Comparison of ENCODE assay signal across 10 cellular contexts in genomic region chr14:37196604-37197420, GRCh38. TPM values are rescaled to one million over a fixed set of nuclear protein-coding genes. Genes with fewer than 3 reads are reported as not detected.
DNase-seq lines count a peak whose midpoint lies in the region; ATAC-seq and TF ChIP-seq lines count a peak whose summit lies in the region.
"Had no signal": no experiment of that assay in that cellular context is flagged by ENCODE, and none has a peak within 500 bp of the region (broad histone marks: within the 10 kb centered on the region; RNA-seq: fewer than 3 reads in every experiment).

No MANE protein-coding gene starts in this region.

- H3K9me2 ChIP-seq in SK-N-SH, result no peaks in the 10 kb centered on the region

- no peak overlapping the region; a peak in 2 of 4 replicates for H3K4me3 ChIP-seq in SK-N-SH (ENCODE audit: low read depth in 2 of 2, low read length in 1 of 2)
- H3K4me3 ChIP-seq in astrocyte of the cerebellum (ENCODE audit: low read depth, low read length), result peak overlapping the region; percentile 73
- H3K4me3 ChIP-seq in left lung, result peak overlapping the region; percentile 50 to 53
- peak overlapping the region; percentile 62 to 98 (median 82) for H3K4me3 ChIP-seq in subcutaneous abdominal adipose tissue (ENCODE audit: low read depth in 1 of 5, low read length in 5 of 5)
- H3K4me3 ChIP-seq: BLaER1 had no signal

- H3K36me3 ChIP-seq in SK-N-SH (replicated peaks in 1 of 2; ENCODE audit: control insufficient read depth in 1 of 2, insufficient read depth in 2 of 2, low read length in 1 of 2), result no peaks in the 10 kb centered on the region
- H3K36me3 ChIP-seq in left lung, result no peaks in the 10 kb centered on the region
- no peaks in the 10 kb centered on the region for H3K36me3 ChIP-seq in subcutaneous abdominal adipose tissue (ENCODE audit: control insufficient read depth in 5 of 5, insufficient read depth in 5 of 5, low read length in 5 of 5)
- H3K36me3 ChIP-seq: BLaER1, neutrophil had no signal

- no peak for TF ChIP-seq RAD21 in SK-N-SH (IDR thresholded peaks at IDR 0.05; ENCODE audit: low read length)

- H3K4me1 ChIP-seq in SK-N-SH (ENCODE audit: control insufficient read depth in 1 of 2, insufficient read depth in 2 of 2, low read depth in 1 of 2, low read length in 1 of 2) (no peaks in the 10 kb centered on the region), left lung (peaks cover 0 to 9% of the 10 kb centered on the region in 2 donors), subcutaneous abdominal adipose tissue (ENCODE audit: control insufficient read depth in 5 of 5, insufficient read depth in 5 of 5, low read length in 5 of 5) (peaks cover 0 to 11% (median 9%) of the 10 kb centered on the region in 5 donors)
- H3K4me1 ChIP-seq: BLaER1 had no signal

- H3K27me3 ChIP-seq in SK-N-SH (ENCODE audit: insufficient read depth) (no peaks in the 10 kb centered on the region), left lung (peaks cover 0 to 13% of the 10 kb centered on the region in 2 donors), subcutaneous abdominal adipose tissue (ENCODE audit: control insufficient read depth in 5 of 5, insufficient read depth in 4 of 5, low read length in 5 of 5) (no peaks in the 10 kb centered on the region)
- H3K27me3 ChIP-seq: BLaER1 had no signal

- no peaks in the 10 kb centered on the region for H3K79me2 ChIP-seq in SK-N-SH (ENCODE audit: insufficient read depth)

- no peaks in the 10 kb centered on the region for H3F3A ChIP-seq in SK-N-SH (replicated peaks; ENCODE audit: insufficient read depth)

- no peak for DNase-seq in SK-N-SH
- DNase-seq in astrocyte of the cerebellum (ENCODE audit: low read depth), result no peak
- DNase-seq in left lung, result no peak
- no peak for DNase-seq in epidermal melanocyte (ENCODE audit: insufficient read length, low spot score)
- no peak for DNase-seq in NCI-H1105 (lab: John Stamatoyannopoulos, UW)
- DNase-seq in stimulated activated CD4-positive, alpha-beta T cell treated with anti-CD3 and anti-CD28 coated beads, Interleukin-4, amount 100 ng/mL, for 4 hours, result no peak

- no peak overlapping the region for H3K27ac ChIP-seq in SK-N-SH (ENCODE audit: low read depth in 2 of 2, low read length in 1 of 2)
- H3K27ac ChIP-seq in left lung, result peak overlapping the region; percentile 82 to 87
- H3K27ac ChIP-seq in subcutaneous abdominal adipose tissue (ENCODE audit: low read depth, low read length), result peak overlapping the region; percentile 87
- H3K27ac ChIP-seq: BLaER1, neutrophil had no signal

- 52% methylated on average over 17 of the region's 17 CpGs for WGBS in SK-N-SH (ENCODE audit: low lambda C conversion rate)

- H4K20me1 ChIP-seq in SK-N-SH (ENCODE audit: insufficient read depth), result no peaks in the 10 kb centered on the region
- H4K20me1 ChIP-seq: BLaER1 had no signal

- in situ Hi-C loops in astrocyte of the cerebellum (cut with HindIII; ENCODE audit: low sequenced_read_pairs), result no loop called here

- no peaks in the 10 kb centered on the region for H3K9me3 ChIP-seq in SK-N-SH
- no peaks in the 10 kb centered on the region for H3K9me3 ChIP-seq in left lung
- no peaks in the 10 kb centered on the region for H3K9me3 ChIP-seq in subcutaneous abdominal adipose tissue (ENCODE audit: control insufficient read depth in 5 of 5, low read length in 5 of 5)
- H3K9me3 ChIP-seq: neutrophil had no signal

- CTCF ChIA-PET in SK-N-SH (lab: Yijun Ruan, JAX), result no interaction called here

- peak overlapping the region; percentile 67 for H3K4me2 ChIP-seq in SK-N-SH
- H3K4me2 ChIP-seq: BLaER1 had no signal

- intact Hi-C loops in left lung (cut with DNase I), result no loop called here

- peak overlapping the region; percentile 83; the same call in 1 of the 2 replicates for H2AFZ ChIP-seq in SK-N-SH (ENCODE audit: low read depth)

- no peak for TF ChIP-seq EP300 in SK-N-SH (IDR thresholded peaks at IDR 0.05; ENCODE audit: borderline replicate concordance in 1 of 2, low read depth in 1 of 2, low read length in 1 of 2)

- TF ChIP-seq CTCF in SK-N-SH (IDR thresholded peaks at IDR 0.05), result no peak
- no peak for TF ChIP-seq CTCF in astrocyte of the cerebellum (IDR thresholded peaks at IDR 0.05; ENCODE audit: low read depth, low read length, missing control alignments)
- no peak for TF ChIP-seq CTCF in left lung (IDR thresholded peaks at IDR 0.05)

- no peak for ATAC-seq in SK-N-SH treated with all-trans-retinoic acid at 6 μM for 48 hours
- ATAC-seq in left lung, result no peak

- H3K9ac ChIP-seq in SK-N-SH (no peak overlapping the region), subcutaneous abdominal adipose tissue (ENCODE audit: low read length in 5 of 5) (peak overlapping the region; percentile 74 to 96 (median 78))
- H3K9ac ChIP-seq: BLaER1 had no signal

- POLR2A ChIA-PET in SK-N-SH (lab: Yijun Ruan, JAX), result no interaction called here

TF ChIP-seq in SK-N-SH, 30 proteins besides CTCF, POLR2A, EP300 and RAD21 (continues in another document):
- TF ChIP-seq YY1 (IDR thresholded peaks at IDR 0.05; ENCODE audit: low read depth) (no peak), FOSL2 (IDR thresholded peaks at IDR 0.05; ENCODE audit: borderline replicate concordance, low read depth) (no peak), USF2 (IDR thresholded peaks at IDR 0.05; ENCODE audit: borderline replicate concordance, low read depth, low read length) (no peak), POLR2AphosphoS5 (IDR thresholded peaks at IDR 0.05; ENCODE audit: low read depth, low read length) (no peak), SMC3 (IDR thresholded peaks at IDR 0.05; ENCODE audit: low read depth, low read length) (no peak), MEF2A (IDR thresholded peaks at IDR 0.05; ENCODE audit: borderline replicate concordance, low read depth) (no peak), TEAD4 (IDR thresholded peaks at IDR 0.05; ENCODE audit: borderline replicate concordance, insufficient read depth) (no peak), TAF1 (IDR thresholded peaks at IDR 0.05; ENCODE audit: borderline replicate concordance, low read depth, low read length) (no peak), JUND (IDR thresholded peaks at IDR 0.05) (no peak), CHD2 (IDR thresholded peaks at IDR 0.05; ENCODE audit: low read length, partially characterized antibody) (no peak), RFX5 (IDR thresholded peaks at IDR 0.05; ENCODE audit: low read length) (no peak), MAX (IDR thresholded peaks at IDR 0.05; ENCODE audit: low read depth) (no peak), RXRA (IDR thresholded peaks at IDR 0.05; ENCODE audit: borderline replicate concordance, low read depth) (no peak)

TF ChIP-seq in SK-N-SH treated with all-trans-retinoic acid at 6 μM for 48 hours, 23 proteins besides CTCF, POLR2A, EP300 and RAD21 (continues in another document):
- TF ChIP-seq SNAI2 (CRISPR knock-in tag; IDR thresholded peaks at IDR 0.05), result no peak
- TF ChIP-seq PPARA (CRISPR knock-in tag; IDR thresholded peaks at IDR 0.05; ENCODE audit: borderline replicate concordance), result no peak
- TF ChIP-seq POU6F1 (CRISPR knock-in tag; IDR thresholded peaks at IDR 0.05; ENCODE audit: borderline replicate concordance, low read depth), result no peak
- no peak for TF ChIP-seq ISL1 (CRISPR knock-in tag; IDR thresholded peaks at IDR 0.05)
- TF ChIP-seq ZFP3 (CRISPR knock-in tag; IDR thresholded peaks at IDR 0.05), result no peak
- no peak for TF ChIP-seq TOX (CRISPR knock-in tag; IDR thresholded peaks at IDR 0.05; ENCODE audit: borderline replicate concordance)
- TF ChIP-seq BACH2 (CRISPR knock-in tag; IDR thresholded peaks at IDR 0.05; ENCODE audit: borderline replicate concordance), result no peak
- TF ChIP-seq ARNTL (CRISPR knock-in tag; IDR thresholded peaks at IDR 0.05; ENCODE audit: borderline replicate concordance, low read depth), result no peak
- no peak for TF ChIP-seq PATZ1 (CRISPR knock-in tag; IDR thresholded peaks at IDR 0.05; ENCODE audit: borderline replicate concordance)
- no peak for TF ChIP-seq ZNF70 (CRISPR knock-in tag; IDR thresholded peaks at IDR 0.05)
- TF ChIP-seq ESRRG (CRISPR knock-in tag; IDR thresholded peaks at IDR 0.05), result no peak
- no peak for TF ChIP-seq CSDC2 (CRISPR knock-in tag; IDR thresholded peaks at IDR 0.05)
- no peak for TF ChIP-seq ZNF8 (CRISPR knock-in tag; IDR thresholded peaks at IDR 0.05)
- TF ChIP-seq ZNF565 (CRISPR knock-in tag; conservative IDR thresholded peaks at IDR 0.05; ENCODE audit: low read depth), result no peak
- no peak for TF ChIP-seq ZC3H10 (CRISPR knock-in tag; IDR thresholded peaks at IDR 0.05)

RNA-seq across cellular contexts. Expression of gene MIPOL1, which starts 0.9 kb away (rescaled TPM):
- polyA plus RNA-seq in SK-N-SH (2012; rRNA removed), result 0.23 and 0.31 TPM in 2 replicates
- 0.55 and 0.58 TPM in 2 replicates for polyA plus RNA-seq in SK-N-SH (2012; cell fraction: cytosol; rRNA removed)
- 0.34 and 0.77 TPM in 2 replicates for polyA plus RNA-seq in SK-N-SH (2012; cell fraction: nucleus; rRNA removed)
- 10 to 100 TPM; 10.4 to 12.5 TPM for total RNA-seq in left lung

RNA-seq across cellular contexts. Expression of gene SLC25A21, which starts 24.4 kb away (rescaled TPM):
- not detected in 2 replicates for polyA plus RNA-seq in SK-N-SH (2012; rRNA removed)
- not detected in 2 replicates for polyA plus RNA-seq in SK-N-SH (2012; cell fraction: cytosol; rRNA removed)
- polyA plus RNA-seq in SK-N-SH (2012; cell fraction: nucleus; rRNA removed), result not detected in 2 replicates
- 1 to 10 TPM in 1 of 2 donors, under 1 TPM in 1; 0.47 to 1.0 TPM for total RNA-seq in left lung

Comparison
In these comparisons a context has a peak if more than half of its experiments do, and no peak if none do; other contexts are left out.
1. H3K27ac ChIP-seq: peak in left lung (2 of 2) and subcutaneous abdominal adipose tissue (single experiment); none in SK-N-SH (0 of 2).
2. H3K4me3 ChIP-seq: peak in astrocyte of the cerebellum (single experiment), left lung (2 of 2) and subcutaneous abdominal adipose tissue (5 of 5); none in SK-N-SH (0 of 2).